In the genomic region with DNA sequence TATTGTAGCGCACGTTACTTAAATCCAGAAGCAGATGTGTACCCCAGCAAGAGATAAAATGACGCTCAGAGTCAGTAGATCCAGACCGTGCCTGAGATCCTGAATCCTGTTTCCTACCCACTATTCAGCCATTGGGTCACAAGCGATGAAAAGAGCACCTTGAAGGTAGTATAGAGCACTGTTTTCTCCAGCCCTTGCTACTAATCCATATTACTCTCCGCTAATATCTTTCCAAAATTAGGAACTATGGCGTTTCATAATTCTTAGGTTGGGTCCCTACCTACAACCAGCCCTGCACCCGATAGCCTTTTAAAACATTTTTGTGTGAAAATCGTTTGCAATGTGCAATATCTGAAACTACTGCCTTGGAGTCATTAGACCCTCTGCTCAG, we compare ENCODE assay signal across 1 cellular context.
TF ChIP-seq lines count a peak whose summit lies in the region.

No MANE protein-coding gene starts in this region.

TF ChIP-seq in K562, 482 proteins besides CTCF, POLR2A, EP300 and RAD21 (continued from another document):
- TF ChIP-seq SAP30 (IDR thresholded peaks at IDR 0.05; ENCODE audit: borderline replicate concordance, insufficient read depth, low read depth, low read length, poor library complexity, severe bottlenecking) (peak; percentile 9), BRF1 (IDR thresholded peaks at IDR 0.05; ENCODE audit: borderline replicate concordance, extremely low read depth, insufficient read length) (no peak), TCF3 (CRISPR knock-in tag; IDR thresholded peaks at IDR 0.05) (no peak), PHF20 (IDR thresholded peaks at IDR 0.05; ENCODE audit: partially characterized antibody) (peak; percentile 75), ZNF143 (CRISPR knock-in tag; IDR thresholded peaks at IDR 0.05) (0 out of 2 replicates have a peak, but pooled peaks have one; percentile 13), YY1 (IDR thresholded peaks at IDR 0.05; ENCODE audit: borderline replicate concordance in 1 of 3, control insufficient read depth in 1 of 3, extremely low read depth in 1 of 3, insufficient read depth in 3 of 3, insufficient read length in 1 of 3, insufficient replicate concordance in 2 of 3, low read depth in 1 of 3, low read length in 2 of 3) (peak in 1 of 3 experiments; percentile 37), ZKSCAN8 (CRISPR knock-in tag; IDR thresholded peaks at IDR 0.05) (0 out of 2 replicates have a peak, but pooled peaks have one; percentile 35), STAT5A (IDR thresholded peaks at IDR 0.05; ENCODE audit: borderline replicate concordance, low read length) (no peak), ZNF766 (CRISPR knock-in tag; conservative IDR thresholded peaks at IDR 0.05) (no peak), CEBPG (CRISPR knock-in tag; IDR thresholded peaks at IDR 0.05) (peak; percentile 12; the same call in 1 of the 2 replicates), CEBPG (tag; conservative IDR thresholded peaks at IDR 0.05 in 1 of 2, IDR thresholded peaks at IDR 0.05 in 1 of 2) (no peak), TAF9B (IDR thresholded peaks at IDR 0.05; ENCODE audit: partially characterized antibody) (peak; percentile 46), SMARCE1 (IDR thresholded peaks at IDR 0.05) (0 out of 2 replicates have a peak, but pooled peaks have one; percentile 64), BRD4 (IDR thresholded peaks at IDR 0.05) (peak; percentile 66; the same call in 1 of the 2 replicates), ZNF76 (CRISPR knock-in tag; IDR thresholded peaks at IDR 0.05; ENCODE audit: borderline replicate concordance) (0 out of 2 replicates have a peak, but pooled peaks have one; percentile 1), CSDE1 (IDR thresholded peaks at IDR 0.05) (peak in 1 of 2 experiments; percentile 14; a peak in 1 of 4 replicates)
- TF ChIP-seq, protein P1, sequence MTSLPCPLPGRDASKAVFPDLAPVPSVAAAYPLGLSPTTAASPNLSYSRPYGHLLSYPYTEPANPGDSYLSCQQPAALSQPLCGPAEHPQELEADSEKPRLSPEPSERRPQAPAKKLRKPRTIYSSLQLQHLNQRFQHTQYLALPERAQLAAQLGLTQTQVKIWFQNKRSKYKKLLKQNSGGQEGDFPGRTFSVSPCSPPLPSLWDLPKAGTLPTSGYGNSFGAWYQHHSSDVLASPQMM (CRISPR knock-in tag; IDR thresholded peaks at IDR 0.05): no peak
- TF ChIP-seq, protein P2, sequence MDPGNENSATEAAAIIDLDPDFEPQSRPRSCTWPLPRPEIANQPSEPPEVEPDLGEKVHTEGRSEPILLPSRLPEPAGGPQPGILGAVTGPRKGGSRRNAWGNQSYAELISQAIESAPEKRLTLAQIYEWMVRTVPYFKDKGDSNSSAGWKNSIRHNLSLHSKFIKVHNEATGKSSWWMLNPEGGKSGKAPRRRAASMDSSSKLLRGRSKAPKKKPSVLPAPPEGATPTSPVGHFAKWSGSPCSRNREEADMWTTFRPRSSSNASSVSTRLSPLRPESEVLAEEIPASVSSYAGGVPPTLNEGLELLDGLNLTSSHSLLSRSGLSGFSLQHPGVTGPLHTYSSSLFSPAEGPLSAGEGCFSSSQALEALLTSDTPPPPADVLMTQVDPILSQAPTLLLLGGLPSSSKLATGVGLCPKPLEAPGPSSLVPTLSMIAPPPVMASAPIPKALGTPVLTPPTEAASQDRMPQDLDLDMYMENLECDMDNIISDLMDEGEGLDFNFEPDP (CRISPR knock-in tag; IDR thresholded peaks at IDR 0.05): no peak
- TF ChIP-seq, protein P3, sequence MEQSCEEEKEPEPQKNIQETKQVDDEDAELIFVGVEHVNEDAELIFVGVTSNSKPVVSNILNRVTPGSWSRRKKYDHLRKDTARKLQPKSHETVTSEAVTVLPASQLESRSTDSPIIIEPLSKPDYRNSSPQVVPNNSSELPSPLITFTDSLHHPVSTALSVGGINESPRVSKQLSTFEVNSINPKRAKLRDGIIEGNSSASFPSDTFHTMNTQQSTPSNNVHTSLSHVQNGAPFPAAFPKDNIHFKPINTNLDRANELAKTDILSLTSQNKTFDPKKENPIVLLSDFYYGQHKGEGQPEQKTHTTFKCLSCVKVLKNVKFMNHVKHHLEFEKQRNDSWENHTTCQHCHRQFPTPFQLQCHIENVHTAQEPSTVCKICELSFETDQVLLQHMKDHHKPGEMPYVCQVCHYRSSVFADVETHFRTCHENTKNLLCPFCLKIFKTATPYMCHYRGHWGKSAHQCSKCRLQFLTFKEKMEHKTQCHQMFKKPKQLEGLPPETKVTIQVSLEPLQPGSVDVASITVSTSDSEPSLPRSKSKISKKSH (CRISPR knock-in tag; IDR thresholded peaks at IDR 0.05): no peak
